8 cellular contexts compared by ENCODE assay signal in genomic region chr2:177266955-177267354, GRCh38. TPM values are rescaled to one million over a fixed set of nuclear protein-coding genes. Genes with fewer than 3 reads are reported as not detected.
DNase-seq lines count a peak whose midpoint lies in the region; ATAC-seq and TF ChIP-seq lines count a peak whose summit lies in the region.
"Not testable (repeated sequence)": the region's sequence is repeated elsewhere in the genome, so short reads cannot be mapped to it uniquely, and the experiment has no call there.

No MANE protein-coding gene starts in this region.

- peak overlapping the region; percentile 91 for H3K4me2 ChIP-seq in BLaER1

- H3K36me3 ChIP-seq in BLaER1; esophagus (ENCODE audit: control insufficient read depth in 2 of 2, insufficient read depth in 2 of 2, low read length in 1 of 2); testis (ENCODE audit: low read depth, missing control alignments): not testable (repeated sequence)

- not testable (repeated sequence) for TF ChIP-seq CTCF in neural crest cell (conservative IDR thresholded peaks at IDR 0.05); testis (IDR thresholded peaks at IDR 0.05)

- TF ChIP-seq POLR2A in testis (IDR thresholded peaks at IDR 0.05) = not testable (repeated sequence)

- peaks cover 12% of the 10 kb centered on the region for H4K20me1 ChIP-seq in BLaER1

- 66 to 70% methylated on average over 8 of the region's 8 CpGs for WGBS in esophagus, 2 donors
- 76 to 82% methylated on average over 8 of the region's 8 CpGs for WGBS in testis, 2 donors

- not testable (repeated sequence) for H3K27me3 Mint-ChIP-seq in IgD-negative memory B cell; T-cell; activated naive CD8-positive, alpha-beta T cell treated with anti-CD3 and anti-CD28 coated beads, Interleukin-2, amount 10 ng/mL, durations not matched to agents 7 days and 5 days; memory B cell; neural crest cell (ENCODE audit: low read depth)

- not testable (repeated sequence) for H3K4me3 ChIP-seq in BLaER1; esophagus (ENCODE audit: low read depth in 1 of 2, low read length in 2 of 2); testis

- ATAC-seq in T-cell (replicated peaks in 1 of 4); activated naive CD8-positive, alpha-beta T cell treated with anti-CD3 and anti-CD28 coated beads, Interleukin-2, amount 10 ng/mL, durations not matched to agents 7 days and 5 days (ENCODE audit: low read depth); memory B cell (ENCODE audit: low read depth): not testable (repeated sequence)

- H3K9me3 ChIP-seq in BLaER1; esophagus (ENCODE audit: control insufficient read depth in 2 of 2, insufficient read depth in 1 of 2, low read depth in 1 of 2, low read length in 1 of 2); testis: not testable (repeated sequence)

- CTCF ChIA-PET in T-cell (lab: Charles Lee) = interaction anchor here (1.2 to 4.4 kb wide), 3 partner anchors 28 to 119 kb away, joined by 4 to 39 read pairs (median 4); no protein-coding TSS in a partner anchor

- H3K4me1 Mint-ChIP-seq in IgD-negative memory B cell (peaks cover 13 to 29% (median 14%) of the 10 kb centered on the region in 3 donors), T-cell (peaks cover 23 to 30% (median 28%) of the 10 kb centered on the region in 3 donors), memory B cell (peaks cover 17% of the 10 kb centered on the region), neural crest cell (peaks cover 29% of the 10 kb centered on the region)
- H3K4me1 Mint-ChIP-seq in activated naive CD8-positive, alpha-beta T cell treated with anti-CD3 and anti-CD28 coated beads, Interleukin-2, amount 10 ng/mL, durations not matched to agents 7 days and 5 days = peaks cover 50% of the 10 kb centered on the region

- POLR2A ChIA-PET in T-cell (lab: Charles Lee) = interaction anchor here (0.6 kb wide), 2 partner anchors 27 to 65 kb away, joined by 4 to 5 read pairs; no protein-coding TSS in a partner anchor
- POLR2A ChIA-PET in activated naive CD8-positive, alpha-beta T cell treated with anti-CD3 and anti-CD28 coated beads, Interleukin-2, amount 10 ng/mL, durations not matched to agents 7 days and 5 days (lab: Charles Lee) = interaction anchor here (0.9 to 7.5 kb wide), 6 partner anchors 15 to 102 kb away, joined by 3 to 256 read pairs (median 34); no protein-coding TSS in a partner anchor

- not testable (repeated sequence) for H3K27me3 ChIP-seq in BLaER1; esophagus (ENCODE audit: control insufficient read depth in 1 of 2, insufficient read depth in 2 of 2, low read length in 2 of 2); testis

- DNase-seq in T-cell; activated naive CD8-positive, alpha-beta T cell treated with anti-CD3 and anti-CD28 coated beads, Interleukin-2, amount 10 ng/mL, durations not matched to agents 7 days and 5 days; memory B cell (ENCODE audit: low spot score in 2 of 2); neural crest cell (ENCODE audit: low read depth, low spot score); testis: not testable (repeated sequence)

- not testable (repeated sequence) for H3K9me3 Mint-ChIP-seq in IgD-negative memory B cell; T-cell; activated naive CD8-positive, alpha-beta T cell treated with anti-CD3 and anti-CD28 coated beads, Interleukin-2, amount 10 ng/mL, durations not matched to agents 7 days and 5 days; memory B cell; neural crest cell

- peak overlapping the region in 1 of 4 donors; percentile 97 for H3K4me3 Mint-ChIP-seq in IgD-negative memory B cell
- H3K4me3 Mint-ChIP-seq in T-cell = not testable (repeated sequence)
- peak overlapping the region; percentile 90 for H3K4me3 Mint-ChIP-seq in activated naive CD8-positive, alpha-beta T cell treated with anti-CD3 and anti-CD28 coated beads, Interleukin-2, amount 10 ng/mL, durations not matched to agents 7 days and 5 days
- peak overlapping the region; percentile 11 for H3K4me3 Mint-ChIP-seq in memory B cell
- peak overlapping the region; percentile 56 for H3K4me3 Mint-ChIP-seq in neural crest cell

- intact Hi-C loops in testis (cut with DNase I; ENCODE audit: low total_unique reads) = loop anchor here (10.0 kb wide), 1 partner anchor 102 kb away; no protein-coding TSS in a partner anchor

- not testable (repeated sequence) for H3K9ac ChIP-seq in BLaER1

- H3K27ac Mint-ChIP-seq in IgD-negative memory B cell (peak overlapping the region in 2 of 3 donors; percentile 81 to 100), T-cell (peak overlapping the region; percentile 99)
- H3K27ac Mint-ChIP-seq in activated naive CD8-positive, alpha-beta T cell treated with anti-CD3 and anti-CD28 coated beads, Interleukin-2, amount 10 ng/mL, durations not matched to agents 7 days and 5 days = peak overlapping the region; percentile 98
- H3K27ac Mint-ChIP-seq in memory B cell; neural crest cell (ENCODE audit: unreplicated experiment): not testable (repeated sequence)

- H3K4me1 ChIP-seq in BLaER1 (peaks cover 21% of the 10 kb centered on the region), testis (peaks cover 29% of the 10 kb centered on the region)
- H3K4me1 ChIP-seq in esophagus (ENCODE audit: control insufficient read depth in 2 of 2, insufficient read depth in 2 of 2, low read length in 1 of 2) = not testable (repeated sequence)

- 0 out of 2 replicates have a peak overlapping the region, but pooled peaks have one; percentile 15 for H3K27ac ChIP-seq in BLaER1
- H3K27ac ChIP-seq in esophagus (ENCODE audit: low read depth in 2 of 2, low read length in 1 of 2) = peak overlapping the region; percentile 63 to 87
- peak overlapping the region; percentile 100 for H3K27ac ChIP-seq in testis

- not testable (repeated sequence) for H3K36me3 Mint-ChIP-seq in IgD-negative memory B cell; T-cell; memory B cell; neural crest cell (ENCODE audit: low read depth)
- H3K36me3 Mint-ChIP-seq in activated naive CD8-positive, alpha-beta T cell treated with anti-CD3 and anti-CD28 coated beads, Interleukin-2, amount 10 ng/mL, durations not matched to agents 7 days and 5 days = peaks cover 11% of the 10 kb centered on the region

RNA-seq across cellular contexts. Expression of gene NFE2L2, which starts 2.4 kb away (rescaled TPM):
- polyA plus RNA-seq in IgD-negative memory B cell (41.7 TPM), esophagus (100 to 1,000 TPM in 1 of 2 donors, 10 to 100 TPM in 1; 91.9 to 155 TPM), testis (ENCODE audit: insufficient read depth, low read depth, low replicate concordance) (72.7 TPM)
- total RNA-seq in T-cell (10 to 100 TPM; 54.3 to 77.0 (median 73.8) TPM), neural crest cell (32.3 and 34.0 TPM in 2 replicates), testis (100 to 1,000 TPM; 126 to 132 TPM)
- 10 to 100 TPM; 71.0 to 78.8 TPM for total RNA-seq in activated naive CD8-positive, alpha-beta T cell treated with anti-CD3 and anti-CD28 coated beads, Interleukin-2, amount 10 ng/mL, durations not matched to agents 7 days and 5 days

RNA-seq across cellular contexts. Expression of gene HNRNPA3, which starts 54.4 kb away (rescaled TPM):
- polyA plus RNA-seq in IgD-negative memory B cell = 55.3 TPM
- 100 to 1,000 TPM; 134 to 220 (median 151) TPM for total RNA-seq in T-cell
- total RNA-seq in activated naive CD8-positive, alpha-beta T cell treated with anti-CD3 and anti-CD28 coated beads, Interleukin-2, amount 10 ng/mL, durations not matched to agents 7 days and 5 days = 100 to 1,000 TPM; 250 to 256 TPM
- polyA plus RNA-seq in esophagus = 100 to 1,000 TPM; 202 to 240 TPM
- 397 and 416 TPM in 2 replicates for total RNA-seq in neural crest cell
- total RNA-seq in testis = 100 to 1,000 TPM in 1 of 2 donors, 10 to 100 TPM in 1; 81.3 to 103 TPM
- polyA plus RNA-seq in testis (ENCODE audit: insufficient read depth, low read depth, low replicate concordance) = 284 TPM

Comparison
In these comparisons a context has a peak if more than half of its experiments do, and no peak if none do; other contexts are left out.
1. H3K27ac ChIP-seq: peak in every context shown above with its lines; median percentile 100 in testis; 75 in esophagus; 15 in BLaER1.